Comparison of ENCODE assay signal across 20 cellular contexts in the genomic region with DNA sequence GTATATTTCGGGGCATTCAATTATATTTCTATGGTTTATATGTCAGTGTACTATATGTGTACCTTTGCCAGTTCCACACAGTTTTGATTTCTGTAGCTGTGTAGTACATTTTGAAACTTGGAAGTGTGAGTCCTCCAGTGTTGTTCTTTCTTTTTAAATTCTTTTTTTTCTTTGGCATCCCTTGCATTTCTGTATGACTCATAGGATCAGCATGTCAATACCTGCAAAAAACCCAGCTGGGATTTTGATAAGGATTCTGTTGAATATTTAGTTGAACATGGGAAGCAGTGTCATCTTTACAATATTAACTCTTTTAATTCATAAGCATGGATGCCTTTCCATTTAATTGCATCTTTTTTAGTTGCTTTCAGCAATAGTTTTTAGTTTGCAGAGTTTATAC.
DNase-seq lines count a peak whose midpoint lies in the region; ATAC-seq, FAIRE-seq and TF ChIP-seq lines count a peak whose summit lies in the region.
"Had no signal": no experiment of that assay in that cellular context is flagged by ENCODE, and none has a peak within 500 bp of the region (broad histone marks: within the 10 kb centered on the region; RNA-seq: fewer than 3 reads in every experiment).

No MANE protein-coding gene starts in this region.

- no peak overlapping the region for H2AFZ ChIP-seq in PC-3 (ENCODE audit: low read length)
- H2AFZ ChIP-seq: PC-9 had no signal

- no peaks in the 10 kb centered on the region for H3K9me3 ChIP-seq in PC-3 (ENCODE audit: low read length)
- H3K9me3 ChIP-seq: Caco-2, HAP-1 had no signal

- H3K36me3 Mint-ChIP-seq in endothelial cell (ENCODE audit: low read depth, unreplicated experiment): no peaks in the 10 kb centered on the region

- H3K27ac ChIP-seq in PC-3 (ENCODE audit: low read length): no peak overlapping the region
- H3K27ac ChIP-seq: HL-60, PC-9 had no signal

- no peak overlapping the region for H3K4me3 Mint-ChIP-seq in endothelial cell (ENCODE audit: unreplicated experiment)

- DNase-seq in PC-3 (peak; percentile 55), bronchial epithelial cell (ENCODE audit: low read depth) (peak; percentile 56), fibroblast of the aortic adventitia (ENCODE audit: low read depth) (peak; percentile 14), retinal pigment epithelial cell (ENCODE audit: low read depth) (peak; percentile 2), endothelial cell (ENCODE audit: low spot score) (no peak), DMS153 treated with DMSO at 0.1 percent for 48 hours (lab: John Stamatoyannopoulos, UW; ENCODE audit: unreplicated experiment) (no peak)
- DNase-seq: ACHN, AML-193, Caco-2, DMS153, EL, NCI-H1436, NCI-H2081, NCI-H510A, NCI-H82, PC-9 had no signal

- peaks cover 6% of the 10 kb centered on the region; the same call in 1 of the 2 replicates for H3K4me1 ChIP-seq in PC-3 (ENCODE audit: insufficient read depth, low read length)
- H3K4me1 ChIP-seq: Caco-2 had no signal

- FAIRE-seq in bronchial epithelial cell (lab: Jason Lieb, UNC): no peak

- H4K20me1 ChIP-seq in PC-3 (ENCODE audit: low read length): no peaks in the 10 kb centered on the region

- H3K36me3 ChIP-seq in PC-3 (ENCODE audit: low read depth, low read length): no peaks in the 10 kb centered on the region
- no peaks in the 10 kb centered on the region for H3K36me3 ChIP-seq in bronchial epithelial cell (ENCODE audit: control insufficient read depth, insufficient read depth, low read length)
- H3K36me3 ChIP-seq: HAP-1 had no signal

- ATAC-seq in PC-3 (peak; percentile 27; the same call in 1 of the 2 replicates), HG02588 (IDR thresholded peaks at IDR 0.05; ENCODE audit: unreplicated experiment) (no peak)
- ATAC-seq: Right ventricle myocardium inferior had no signal

- TF ChIP-seq CTCF in PC-3 (conservative IDR thresholded peaks at IDR 0.05; ENCODE audit: low read depth, low read length) (no peak), bronchial epithelial cell (IDR thresholded peaks at IDR 0.05; ENCODE audit: insufficient read depth, low read length, severe bottlenecking) (no peak), fibroblast of the aortic adventitia (IDR thresholded peaks at IDR 0.05; ENCODE audit: insufficient read depth, low read length) (no peak), retinal pigment epithelial cell (conservative IDR thresholded peaks at IDR 0.05; ENCODE audit: low read depth, low read length) (no peak), endothelial cell (IDR thresholded peaks at IDR 0.05; ENCODE audit: unreplicated experiment) (no peak)

- no peaks in the 10 kb centered on the region for H3F3A ChIP-seq in PC-3 (ENCODE audit: low read length, unreplicated experiment)

- H3K4me3 ChIP-seq in PC-3 (ENCODE audit: low read length): no peak overlapping the region
- no peak overlapping the region for H3K4me3 ChIP-seq in bronchial epithelial cell (ENCODE audit: low read depth, low read length)
- no peak overlapping the region for H3K4me3 ChIP-seq in fibroblast of the aortic adventitia (ENCODE audit: low read depth, low read length)
- H3K4me3 ChIP-seq in retinal pigment epithelial cell (ENCODE audit: low read length): no peak overlapping the region
- H3K4me3 ChIP-seq: HAP-1, PC-9 had no signal

- H3K9me2 ChIP-seq in PC-3 (replicated peaks; ENCODE audit: low read length): no peaks in the 10 kb centered on the region

- intact Hi-C loops in PC-3 (cut with micrococcal nuclease): no loop called here

- H3K79me2 ChIP-seq in PC-3 (ENCODE audit: low read length): no peaks in the 10 kb centered on the region

- no peak overlapping the region for H3K9ac ChIP-seq in PC-3 (ENCODE audit: low read length)

- POLR2A ChIA-PET in PC-3 (lab: Charles Lee; ENCODE audit: unreplicated experiment): no interaction called here

- no peak overlapping the region for H3K27ac Mint-ChIP-seq in endothelial cell (ENCODE audit: unreplicated experiment)

- peaks cover 1% of the 10 kb centered on the region for H3K27me3 Mint-ChIP-seq in endothelial cell (ENCODE audit: unreplicated experiment)

- CTCF ChIA-PET in PC-3 (lab: Charles Lee): no interaction called here

- no TSS peak for BruUV-seq in PC-3 (replicated peaks; lab: Mats Ljungman, UMichigan)

- no peaks in the 10 kb centered on the region for H3K4me1 Mint-ChIP-seq in endothelial cell (ENCODE audit: unreplicated experiment)

- no peaks in the 10 kb centered on the region for H3K9me3 Mint-ChIP-seq in endothelial cell (ENCODE audit: unreplicated experiment)

- H3K27me3 ChIP-seq in PC-3 (ENCODE audit: low read length): no peaks in the 10 kb centered on the region
- H3K27me3 ChIP-seq in bronchial epithelial cell (ENCODE audit: control insufficient read depth, insufficient read depth, low read length): no peaks in the 10 kb centered on the region

- H3K4me2 ChIP-seq in PC-3 (ENCODE audit: low read length): no peak overlapping the region
- H3K4me2 ChIP-seq: PC-9 had no signal

Comparison
In these comparisons a context has a peak if more than half of its experiments do, and no peak if none do; other contexts are left out.
1. DNase-seq: peak in PC-3 (single experiment), bronchial epithelial cell (single experiment), fibroblast of the aortic adventitia (single experiment) and retinal pigment epithelial cell (single experiment); none in endothelial cell (single experiment) and DMS153 treated with DMSO at 0.1 percent for 48 hours (single experiment).